Comparison of ENCODE assay signal across 1 cellular context in the genomic region with DNA sequence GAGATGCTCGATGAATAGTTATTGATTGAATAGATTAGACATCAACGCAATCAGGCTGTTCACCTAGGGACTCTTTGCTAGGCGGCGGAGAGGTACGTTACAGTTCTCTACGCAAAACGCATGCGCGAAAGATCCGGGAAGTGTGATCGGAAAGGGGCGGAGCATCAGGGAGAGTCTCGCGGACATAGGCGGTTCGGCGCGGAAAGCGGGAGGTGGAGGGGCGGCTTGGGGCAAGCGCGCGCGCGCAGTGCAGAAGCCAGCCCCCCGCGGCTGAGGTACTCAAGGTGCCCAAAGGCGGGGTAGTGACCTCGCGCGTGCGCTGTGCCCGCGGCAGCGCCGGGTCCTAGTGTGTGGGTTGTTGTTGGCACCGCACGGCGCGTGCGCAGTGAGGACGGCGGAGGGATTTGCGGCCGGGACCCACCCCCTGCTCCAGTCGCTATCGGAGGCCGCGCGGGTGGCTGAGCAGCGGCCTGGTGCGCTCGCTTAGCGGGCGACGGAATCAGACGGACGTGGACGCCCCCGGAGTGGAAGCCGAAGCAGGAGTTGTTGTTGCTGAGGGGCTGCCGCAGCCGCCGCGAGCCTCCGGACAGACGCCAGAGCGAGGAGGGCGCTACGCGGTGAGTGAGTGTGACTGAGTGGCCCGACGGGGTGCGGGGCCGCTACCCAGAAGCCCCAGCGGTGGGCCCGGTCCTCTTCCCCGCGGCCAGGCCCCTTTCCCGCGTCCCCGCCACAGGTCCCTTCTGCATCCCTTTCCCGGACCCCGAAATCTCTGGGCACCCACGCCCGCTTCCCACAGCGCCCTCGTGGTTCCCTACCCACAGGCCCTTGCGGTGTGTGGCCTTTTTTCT.
TF ChIP-seq lines count a peak whose summit lies in the region.

A gene with protein sequence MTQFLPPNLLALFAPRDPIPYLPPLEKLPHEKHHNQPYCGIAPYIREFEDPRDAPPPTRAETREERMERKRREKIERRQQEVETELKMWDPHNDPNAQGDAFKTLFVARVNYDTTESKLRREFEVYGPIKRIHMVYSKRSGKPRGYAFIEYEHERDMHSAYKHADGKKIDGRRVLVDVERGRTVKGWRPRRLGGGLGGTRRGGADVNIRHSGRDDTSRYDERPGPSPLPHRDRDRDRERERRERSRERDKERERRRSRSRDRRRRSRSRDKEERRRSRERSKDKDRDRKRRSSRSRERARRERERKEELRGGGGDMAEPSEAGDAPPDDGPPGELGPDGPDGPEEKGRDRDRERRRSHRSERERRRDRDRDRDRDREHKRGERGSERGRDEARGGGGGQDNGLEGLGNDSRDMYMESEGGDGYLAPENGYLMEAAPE (plus strand): TSS at position 432 of the 848 bp plus-strand sequence. CDS start 964 bp downstream, outside the sequence.

TF ChIP-seq in HEK293, 187 proteins besides CTCF, POLR2A, EP300 and RAD21 (continued from another document and continues in another):
- TF ChIP-seq, protein P1, sequence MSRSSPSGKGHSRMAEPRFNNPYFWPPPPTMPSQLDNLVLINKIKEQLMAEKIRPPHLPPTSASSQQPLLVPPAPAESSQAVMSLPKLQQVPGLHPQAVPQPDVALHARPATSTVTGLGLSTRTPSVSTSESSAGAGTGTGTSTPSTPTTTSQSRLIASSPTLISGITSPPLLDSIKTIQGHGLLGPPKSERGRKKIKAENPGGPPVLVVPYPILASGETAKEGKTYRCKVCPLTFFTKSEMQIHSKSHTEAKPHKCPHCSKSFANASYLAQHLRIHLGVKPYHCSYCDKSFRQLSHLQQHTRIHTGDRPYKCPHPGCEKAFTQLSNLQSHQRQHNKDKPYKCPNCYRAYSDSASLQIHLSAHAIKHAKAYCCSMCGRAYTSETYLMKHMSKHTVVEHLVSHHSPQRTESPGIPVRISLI (tag by site-specific recombination; IDR thresholded peaks at IDR 0.05), result no peak
- TF ChIP-seq, protein P2, sequence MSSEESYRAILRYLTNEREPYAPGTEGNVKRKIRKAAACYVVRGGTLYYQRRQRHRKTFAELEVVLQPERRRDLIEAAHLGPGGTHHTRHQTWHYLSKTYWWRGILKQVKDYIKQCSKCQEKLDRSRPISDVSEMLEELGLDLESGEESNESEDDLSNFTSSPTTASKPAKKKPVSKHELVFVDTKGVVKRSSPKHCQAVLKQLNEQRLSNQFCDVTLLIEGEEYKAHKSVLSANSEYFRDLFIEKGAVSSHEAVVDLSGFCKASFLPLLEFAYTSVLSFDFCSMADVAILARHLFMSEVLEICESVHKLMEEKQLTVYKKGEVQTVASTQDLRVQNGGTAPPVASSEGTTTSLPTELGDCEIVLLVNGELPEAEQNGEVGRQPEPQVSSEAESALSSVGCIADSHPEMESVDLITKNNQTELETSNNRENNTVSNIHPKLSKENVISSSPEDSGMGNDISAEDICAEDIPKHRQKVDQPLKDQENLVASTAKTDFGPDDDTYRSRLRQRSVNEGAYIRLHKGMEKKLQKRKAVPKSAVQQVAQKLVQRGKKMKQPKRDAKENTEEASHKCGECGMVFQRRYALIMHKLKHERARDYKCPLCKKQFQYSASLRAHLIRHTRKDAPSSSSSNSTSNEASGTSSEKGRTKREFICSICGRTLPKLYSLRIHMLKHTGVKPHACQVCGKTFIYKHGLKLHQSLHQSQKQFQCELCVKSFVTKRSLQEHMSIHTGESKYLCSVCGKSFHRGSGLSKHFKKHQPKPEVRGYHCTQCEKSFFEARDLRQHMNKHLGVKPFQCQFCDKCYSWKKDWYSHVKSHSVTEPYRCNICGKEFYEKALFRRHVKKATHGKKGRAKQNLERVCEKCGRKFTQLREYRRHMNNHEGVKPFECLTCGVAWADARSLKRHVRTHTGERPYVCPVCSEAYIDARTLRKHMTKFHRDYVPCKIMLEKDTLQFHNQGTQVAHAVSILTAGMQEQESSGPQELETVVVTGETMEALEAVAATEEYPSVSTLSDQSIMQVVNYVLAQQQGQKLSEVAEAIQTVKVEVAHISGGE (tag by site-specific recombination; conservative IDR thresholded peaks at IDR 0.05; ENCODE audit: low read depth), result peak; percentile 67
- TF ChIP-seq ZNF747 (tag by site-specific recombination; IDR thresholded peaks at IDR 0.05), result no peak
- TF ChIP-seq ZNF174 (tag by site-specific recombination; IDR thresholded peaks at IDR 0.05), result no peak
- peak; percentile 78; the same call in 1 of the 2 replicates for TF ChIP-seq SCRT1 (tag by site-specific recombination; IDR thresholded peaks at IDR 0.05; ENCODE audit: borderline replicate concordance)
- no peak for TF ChIP-seq RBAK (tag by site-specific recombination; IDR thresholded peaks at IDR 0.05)
- TF ChIP-seq ZSCAN16 (tag by site-specific recombination; IDR thresholded peaks at IDR 0.05), result peak; percentile 67; the same call in 1 of the 2 replicates
- TF ChIP-seq, protein P3, sequence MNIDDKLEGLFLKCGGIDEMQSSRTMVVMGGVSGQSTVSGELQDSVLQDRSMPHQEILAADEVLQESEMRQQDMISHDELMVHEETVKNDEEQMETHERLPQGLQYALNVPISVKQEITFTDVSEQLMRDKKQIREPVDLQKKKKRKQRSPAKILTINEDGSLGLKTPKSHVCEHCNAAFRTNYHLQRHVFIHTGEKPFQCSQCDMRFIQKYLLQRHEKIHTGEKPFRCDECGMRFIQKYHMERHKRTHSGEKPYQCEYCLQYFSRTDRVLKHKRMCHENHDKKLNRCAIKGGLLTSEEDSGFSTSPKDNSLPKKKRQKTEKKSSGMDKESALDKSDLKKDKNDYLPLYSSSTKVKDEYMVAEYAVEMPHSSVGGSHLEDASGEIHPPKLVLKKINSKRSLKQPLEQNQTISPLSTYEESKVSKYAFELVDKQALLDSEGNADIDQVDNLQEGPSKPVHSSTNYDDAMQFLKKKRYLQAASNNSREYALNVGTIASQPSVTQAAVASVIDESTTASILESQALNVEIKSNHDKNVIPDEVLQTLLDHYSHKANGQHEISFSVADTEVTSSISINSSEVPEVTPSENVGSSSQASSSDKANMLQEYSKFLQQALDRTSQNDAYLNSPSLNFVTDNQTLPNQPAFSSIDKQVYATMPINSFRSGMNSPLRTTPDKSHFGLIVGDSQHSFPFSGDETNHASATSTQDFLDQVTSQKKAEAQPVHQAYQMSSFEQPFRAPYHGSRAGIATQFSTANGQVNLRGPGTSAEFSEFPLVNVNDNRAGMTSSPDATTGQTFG (tag by site-specific recombination; IDR thresholded peaks at IDR 0.05; ENCODE audit: borderline replicate concordance), result peak; percentile 28; the same call in 1 of the 2 replicates
- no peak for TF ChIP-seq ZNF626 (tag by site-specific recombination; IDR thresholded peaks at IDR 0.05)
- no peak for TF ChIP-seq ZNF473 (tag by site-specific recombination; IDR thresholded peaks at IDR 0.05)
- no peak for TF ChIP-seq OSR2 (tag by site-specific recombination; IDR thresholded peaks at IDR 0.05)
- TF ChIP-seq, protein P4, sequence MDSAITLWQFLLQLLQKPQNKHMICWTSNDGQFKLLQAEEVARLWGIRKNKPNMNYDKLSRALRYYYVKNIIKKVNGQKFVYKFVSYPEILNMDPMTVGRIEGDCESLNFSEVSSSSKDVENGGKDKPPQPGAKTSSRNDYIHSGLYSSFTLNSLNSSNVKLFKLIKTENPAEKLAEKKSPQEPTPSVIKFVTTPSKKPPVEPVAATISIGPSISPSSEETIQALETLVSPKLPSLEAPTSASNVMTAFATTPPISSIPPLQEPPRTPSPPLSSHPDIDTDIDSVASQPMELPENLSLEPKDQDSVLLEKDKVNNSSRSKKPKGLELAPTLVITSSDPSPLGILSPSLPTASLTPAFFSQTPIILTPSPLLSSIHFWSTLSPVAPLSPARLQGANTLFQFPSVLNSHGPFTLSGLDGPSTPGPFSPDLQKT (IDR thresholded peaks at IDR 0.05; ENCODE audit: borderline replicate concordance, low read depth, low read length), result no peak
- TF ChIP-seq ZNF670 (tag by site-specific recombination; IDR thresholded peaks at IDR 0.05; ENCODE audit: low read depth), result no peak
- no peak for TF ChIP-seq ZNF433 (tag by site-specific recombination; IDR thresholded peaks at IDR 0.05; ENCODE audit: low read depth)
- TF ChIP-seq OVOL3 (tag by site-specific recombination; IDR thresholded peaks at IDR 0.05), result peak; percentile 92
- TF ChIP-seq YY1 (tag by site-specific recombination; IDR thresholded peaks at IDR 0.05), result no peak; the same call in 1 of the 2 replicates
- TF ChIP-seq ZNF354C (tag by site-specific recombination; IDR thresholded peaks at IDR 0.05; ENCODE audit: borderline replicate concordance, low read depth), result no peak
- TF ChIP-seq, protein P5, sequence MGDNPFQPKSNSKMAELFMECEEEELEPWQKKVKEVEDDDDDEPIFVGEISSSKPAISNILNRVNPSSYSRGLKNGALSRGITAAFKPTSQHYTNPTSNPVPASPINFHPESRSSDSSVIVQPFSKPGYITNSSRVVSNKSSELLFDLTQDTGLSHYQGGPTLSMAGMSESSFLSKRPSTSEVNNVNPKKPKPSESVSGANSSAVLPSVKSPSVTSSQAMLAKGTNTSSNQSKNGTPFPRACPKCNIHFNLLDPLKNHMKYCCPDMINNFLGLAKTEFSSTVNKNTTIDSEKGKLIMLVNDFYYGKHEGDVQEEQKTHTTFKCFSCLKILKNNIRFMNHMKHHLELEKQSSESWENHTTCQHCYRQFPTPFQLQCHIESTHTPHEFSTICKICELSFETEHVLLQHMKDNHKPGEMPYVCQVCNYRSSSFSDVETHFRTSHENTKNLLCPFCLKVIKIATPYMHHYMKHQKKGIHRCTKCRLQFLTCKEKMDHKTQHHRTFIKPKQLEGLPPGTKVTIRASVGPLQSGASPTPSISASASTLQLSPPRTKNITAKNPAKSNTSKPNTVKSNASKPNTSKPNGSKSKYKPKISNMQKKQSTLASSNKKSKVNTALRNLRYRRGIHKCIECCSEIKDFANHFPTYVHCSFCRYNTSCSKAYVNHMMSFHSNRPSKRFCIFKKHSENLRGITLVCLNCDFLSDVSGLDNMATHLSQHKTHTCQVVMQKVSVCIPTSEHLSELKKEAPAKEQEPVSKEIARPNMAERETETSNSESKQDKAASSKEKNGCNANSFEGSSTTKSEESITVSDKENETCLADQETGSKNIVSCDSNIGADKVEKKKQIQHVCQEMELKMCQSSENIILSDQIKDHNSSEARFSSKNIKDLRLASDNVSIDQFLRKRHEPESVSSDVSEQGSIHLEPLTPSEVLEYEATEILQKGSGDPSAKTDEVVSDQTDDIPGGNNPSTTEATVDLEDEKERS (tag by site-specific recombination; IDR thresholded peaks at IDR 0.05), result peak; percentile 95
- TF ChIP-seq ZEB2 (tag by site-specific recombination; IDR thresholded peaks at IDR 0.05), result peak; percentile 42; the same call in 1 of the 2 replicates
- TF ChIP-seq ZNF521 (tag by site-specific recombination; IDR thresholded peaks at IDR 0.05), result no peak
- no peak for TF ChIP-seq ZNF544 (tag by site-specific recombination; IDR thresholded peaks at IDR 0.05)
- no peak for TF ChIP-seq ZNF404 (tag by site-specific recombination; IDR thresholded peaks at IDR 0.05)
- TF ChIP-seq, protein P6, sequence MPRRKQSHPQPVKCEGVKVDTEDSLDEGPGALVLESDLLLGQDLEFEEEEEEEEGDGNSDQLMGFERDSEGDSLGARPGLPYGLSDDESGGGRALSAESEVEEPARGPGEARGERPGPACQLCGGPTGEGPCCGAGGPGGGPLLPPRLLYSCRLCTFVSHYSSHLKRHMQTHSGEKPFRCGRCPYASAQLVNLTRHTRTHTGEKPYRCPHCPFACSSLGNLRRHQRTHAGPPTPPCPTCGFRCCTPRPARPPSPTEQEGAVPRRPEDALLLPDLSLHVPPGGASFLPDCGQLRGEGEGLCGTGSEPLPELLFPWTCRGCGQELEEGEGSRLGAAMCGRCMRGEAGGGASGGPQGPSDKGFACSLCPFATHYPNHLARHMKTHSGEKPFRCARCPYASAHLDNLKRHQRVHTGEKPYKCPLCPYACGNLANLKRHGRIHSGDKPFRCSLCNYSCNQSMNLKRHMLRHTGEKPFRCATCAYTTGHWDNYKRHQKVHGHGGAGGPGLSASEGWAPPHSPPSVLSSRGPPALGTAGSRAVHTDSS (tag by site-specific recombination; IDR thresholded peaks at IDR 0.05), result no peak
- no peak for TF ChIP-seq ZNF426 (tag by site-specific recombination; IDR thresholded peaks at IDR 0.05)
- TF ChIP-seq ZNF571 (tag by site-specific recombination; IDR thresholded peaks at IDR 0.05), result no peak
- TF ChIP-seq ZBTB7A (tag by site-specific recombination; IDR thresholded peaks at IDR 0.05; ENCODE audit: low read depth), result no peak
- TF ChIP-seq ZNF175 (tag by site-specific recombination; IDR thresholded peaks at IDR 0.05), result no peak
- no peak for TF ChIP-seq ZNF514 (tag by site-specific recombination; IDR thresholded peaks at IDR 0.05)
- TF ChIP-seq, protein P7, sequence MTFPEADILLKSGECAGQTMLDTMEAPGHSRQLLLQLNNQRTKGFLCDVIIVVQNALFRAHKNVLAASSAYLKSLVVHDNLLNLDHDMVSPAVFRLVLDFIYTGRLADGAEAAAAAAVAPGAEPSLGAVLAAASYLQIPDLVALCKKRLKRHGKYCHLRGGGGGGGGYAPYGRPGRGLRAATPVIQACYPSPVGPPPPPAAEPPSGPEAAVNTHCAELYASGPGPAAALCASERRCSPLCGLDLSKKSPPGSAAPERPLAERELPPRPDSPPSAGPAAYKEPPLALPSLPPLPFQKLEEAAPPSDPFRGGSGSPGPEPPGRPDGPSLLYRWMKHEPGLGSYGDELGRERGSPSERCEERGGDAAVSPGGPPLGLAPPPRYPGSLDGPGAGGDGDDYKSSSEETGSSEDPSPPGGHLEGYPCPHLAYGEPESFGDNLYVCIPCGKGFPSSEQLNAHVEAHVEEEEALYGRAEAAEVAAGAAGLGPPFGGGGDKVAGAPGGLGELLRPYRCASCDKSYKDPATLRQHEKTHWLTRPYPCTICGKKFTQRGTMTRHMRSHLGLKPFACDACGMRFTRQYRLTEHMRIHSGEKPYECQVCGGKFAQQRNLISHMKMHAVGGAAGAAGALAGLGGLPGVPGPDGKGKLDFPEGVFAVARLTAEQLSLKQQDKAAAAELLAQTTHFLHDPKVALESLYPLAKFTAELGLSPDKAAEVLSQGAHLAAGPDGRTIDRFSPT (tag by site-specific recombination; IDR thresholded peaks at IDR 0.05), result peak; percentile 99
- no peak for TF ChIP-seq SALL2 (tag by site-specific recombination; IDR thresholded peaks at IDR 0.05; ENCODE audit: borderline replicate concordance)
- no peak for TF ChIP-seq ZFP3 (tag by site-specific recombination; IDR thresholded peaks at IDR 0.05; ENCODE audit: low read depth)
- TF ChIP-seq ZNF600 (tag by site-specific recombination; IDR thresholded peaks at IDR 0.05), result peak; percentile 65
- TF ChIP-seq ZNF391 (tag by site-specific recombination; IDR thresholded peaks at IDR 0.05; ENCODE audit: borderline replicate concordance, low read depth), result peak; percentile 83; the same call in 1 of the 2 replicates
- TF ChIP-seq GLI2 (tag by site-specific recombination; IDR thresholded peaks at IDR 0.05; ENCODE audit: borderline replicate concordance, low read depth), result no peak
- peak; percentile 99 for TF ChIP-seq KLF16 (tag by site-specific recombination; IDR thresholded peaks at IDR 0.05)
- no peak for TF ChIP-seq TCF7L2 (IDR thresholded peaks at IDR 0.05; ENCODE audit: borderline replicate concordance, low read depth, low read length)
- 0 out of 2 replicates have a peak, but pooled peaks have one; percentile 49 for TF ChIP-seq ZNF121 (tag by site-specific recombination; IDR thresholded peaks at IDR 0.05)
- no peak for TF ChIP-seq ZNF707 (tag by site-specific recombination; IDR thresholded peaks at IDR 0.05)
